1 cellular context compared by ENCODE assay signal in the genomic region with DNA sequence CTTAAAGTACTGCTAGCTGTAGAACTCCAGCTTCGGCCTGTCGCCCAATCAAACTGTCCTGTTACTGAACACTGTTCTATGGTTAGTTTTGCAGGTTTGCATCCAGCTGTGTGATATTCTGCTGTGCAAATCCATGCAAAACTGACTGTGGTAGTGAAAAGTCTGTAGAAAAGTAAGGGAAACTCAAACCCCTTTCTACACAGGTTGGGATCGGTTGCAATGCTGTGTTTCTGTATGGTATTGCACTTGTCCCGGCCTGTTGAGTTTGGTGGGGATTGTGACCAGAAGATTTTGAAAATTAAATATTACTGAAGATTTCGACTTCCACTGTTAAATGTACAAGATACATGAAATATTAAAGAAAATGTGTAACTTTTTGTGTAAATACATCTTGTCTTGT.
TF ChIP-seq lines count a peak whose summit lies in the region.

No MANE protein-coding gene starts in this region.

TF ChIP-seq in H1, 55 proteins besides CTCF, POLR2A, EP300 and RAD21:
- TF ChIP-seq POLR2AphosphoS5 (IDR thresholded peaks at IDR 0.05; ENCODE audit: low read depth, low read length) (peak; percentile 63), EZH2 (IDR thresholded peaks at IDR 0.05; ENCODE audit: low read depth, low read length, severe bottlenecking) (no peak)
